Comparison of ENCODE assay signal across 21 cellular contexts in the genomic region with DNA sequence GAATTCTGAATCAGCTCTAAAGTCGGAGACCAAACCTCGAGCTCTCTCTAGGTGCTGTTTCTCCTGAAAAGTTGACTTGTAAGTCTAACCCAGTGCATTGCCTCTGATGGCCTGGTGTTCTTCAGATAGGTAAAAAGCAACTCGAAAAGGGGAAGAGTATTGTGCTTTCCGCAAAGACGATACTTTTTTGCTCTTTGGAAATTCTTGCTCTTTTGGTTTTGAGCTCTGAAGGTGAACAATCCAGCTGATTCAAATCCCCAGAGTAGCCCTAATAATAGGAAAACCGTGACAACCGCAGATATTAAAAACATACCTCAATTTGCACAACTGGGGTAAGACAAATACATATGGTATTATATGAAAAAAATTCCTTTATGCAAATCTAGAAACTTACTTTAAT.
A peak's percentile ranks its signal among the peaks of the same experiment; 100 is the strongest.
DNase-seq lines count a peak whose midpoint lies in the region; ATAC-seq and TF ChIP-seq lines count a peak whose summit lies in the region.
"Had no signal": no experiment of that assay in that cellular context is flagged by ENCODE, and none has a peak within 500 bp of the region (broad histone marks: within the 10 kb centered on the region; RNA-seq: fewer than 3 reads in every experiment).

No MANE protein-coding gene starts in this region.

- H3K4me1 Mint-ChIP-seq in memory B cell = peaks cover 62% of the 10 kb centered on the region

- 91 to 93% (median 92%) methylated on average over 7 of the region's 7 CpGs for WGBS in adrenal gland, 4 donors

- no peak overlapping the region for H3K4me3 Mint-ChIP-seq in memory B cell
- H3K4me3 Mint-ChIP-seq: brain had no signal

- H3K4me1 ChIP-seq in OCI-LY3 (ENCODE audit: low read length) (peaks cover 98% of the 10 kb centered on the region), upper lobe of right lung (peaks cover 53% of the 10 kb centered on the region), adrenal gland (replicated peaks in 1 of 2) (peaks cover 0 to 24% of the 10 kb centered on the region in 2 donors)
- H3K4me1 ChIP-seq: SJSA1 had no signal

- no peak overlapping the region for H2AFZ ChIP-seq in OCI-LY3 (ENCODE audit: low read depth, low read length)

- H3K4me3 ChIP-seq in GM12865 (ENCODE audit: low read depth, low read length) = no peak overlapping the region
- peak overlapping the region; percentile 22; the same call in 1 of the 2 replicates for H3K4me3 ChIP-seq in OCI-LY3 (ENCODE audit: low read length)
- no peak overlapping the region for H3K4me3 ChIP-seq in upper lobe of right lung
- no peak overlapping the region for H3K4me3 ChIP-seq in adrenal gland
- H3K4me3 ChIP-seq: SJSA1 had no signal

- H3K36me3 Mint-ChIP-seq in memory B cell = peaks cover 2% of the 10 kb centered on the region
- H3K36me3 Mint-ChIP-seq: brain; CD4-positive, alpha-beta memory T cell; naive thymus-derived CD8-positive, alpha-beta T cell had no signal

- intact Hi-C loops in upper lobe of right lung (cut with DNase I) = no loop called here
- intact Hi-C loops in adrenal gland (cut with DNase I) = no loop called here

- no peak for TF ChIP-seq POLR2A in adrenal gland (IDR thresholded peaks at IDR 0.05)

- no peaks in the 10 kb centered on the region for H3K9me3 Mint-ChIP-seq in memory B cell
- H3K9me3 Mint-ChIP-seq: brain; CD4-positive, alpha-beta memory T cell; naive thymus-derived CD8-positive, alpha-beta T cell had no signal

- H3K9me3 ChIP-seq in OCI-LY3 (ENCODE audit: insufficient read depth, low read length) (no peaks in the 10 kb centered on the region), upper lobe of right lung (no peaks in the 10 kb centered on the region), adrenal gland (replicated peaks in 1 of 3) (no peaks in the 10 kb centered on the region)
- H3K9me3 ChIP-seq: SJSA1 had no signal

- peak overlapping the region; percentile 95 for H3K27ac Mint-ChIP-seq in memory B cell

- no peaks in the 10 kb centered on the region for H3K79me2 ChIP-seq in OCI-LY3 (ENCODE audit: low read length)

- H4K20me1 ChIP-seq in OCI-LY3 (ENCODE audit: insufficient read depth, low read length) = no peaks in the 10 kb centered on the region

- no peaks in the 10 kb centered on the region for H3K27me3 Mint-ChIP-seq in memory B cell
- H3K27me3 Mint-ChIP-seq: brain; CD4-positive, alpha-beta memory T cell; naive thymus-derived CD8-positive, alpha-beta T cell had no signal

- H3K9ac ChIP-seq in OCI-LY3 (ENCODE audit: low read length) = peak overlapping the region; percentile 67

- ATAC-seq in memory B cell (ENCODE audit: low read depth) = peak; percentile 40
- no peak for ATAC-seq in upper lobe of right lung
- no peak for ATAC-seq in GM19395 (IDR thresholded peaks at IDR 0.05; ENCODE audit: unreplicated experiment)
- no peak for ATAC-seq in HG03280 (IDR thresholded peaks at IDR 0.05; ENCODE audit: unreplicated experiment)
- ATAC-seq: left lobe of liver; naive thymus-derived CD8-positive, alpha-beta T cell had no signal

- peak overlapping the region; percentile 74 for H3K4me2 ChIP-seq in OCI-LY3 (ENCODE audit: low read length)

- peak overlapping the region; percentile 93 for H3K27ac ChIP-seq in OCI-LY3 (ENCODE audit: low read length)
- H3K27ac ChIP-seq in upper lobe of right lung = peak overlapping the region; percentile 6
- peak overlapping the region in 2 of 5 donors; percentile 44 to 74 for H3K27ac ChIP-seq in adrenal gland
- H3K27ac ChIP-seq: SJSA1 had no signal

- H3K27me3 ChIP-seq in OCI-LY3 (ENCODE audit: low read depth, low read length) (no peaks in the 10 kb centered on the region), upper lobe of right lung (no peaks in the 10 kb centered on the region), adrenal gland (no peaks in the 10 kb centered on the region)
- H3K27me3 ChIP-seq: SJSA1 had no signal

- no peak for TF ChIP-seq CTCF in GM12865 (IDR thresholded peaks at IDR 0.05; ENCODE audit: insufficient read depth, low read depth, low read length, missing control alignments)
- no peak for TF ChIP-seq CTCF in OCI-LY3 (IDR thresholded peaks at IDR 0.05; ENCODE audit: low read depth, low read length)
- TF ChIP-seq CTCF in upper lobe of right lung (IDR thresholded peaks at IDR 0.05) = no peak
- no peak for TF ChIP-seq CTCF in adrenal gland (IDR thresholded peaks at IDR 0.05)

- DNase-seq in GM12865 (ENCODE audit: low read depth) (peak; percentile 63), memory B cell (ENCODE audit: low spot score in 2 of 2) (no peak), upper lobe of right lung (no peak), adrenal gland (no peak)
- DNase-seq: activated CD8-positive, alpha-beta memory T cell treated with anti-CD3 and anti-CD28 coated beads for 24 hours; activated gamma-delta T cell; CD4-positive, alpha-beta memory T cell; HCEC 1CT; naive thymus-derived CD8-positive, alpha-beta T cell; NCI-H1105; NCI-H2081; NCI-H226; occipital lobe; substantia nigra; T-helper 1 cell had no signal

- H3K36me3 ChIP-seq in OCI-LY3 (replicated peaks; ENCODE audit: low read depth, low read length) (no peaks in the 10 kb centered on the region), upper lobe of right lung (no peaks in the 10 kb centered on the region), adrenal gland (replicated peaks in 1 of 2) (no peaks in the 10 kb centered on the region)
- H3K36me3 ChIP-seq: SJSA1 had no signal
